Comparison of ENCODE assay signal across 9 cellular contexts in the genomic region with DNA sequence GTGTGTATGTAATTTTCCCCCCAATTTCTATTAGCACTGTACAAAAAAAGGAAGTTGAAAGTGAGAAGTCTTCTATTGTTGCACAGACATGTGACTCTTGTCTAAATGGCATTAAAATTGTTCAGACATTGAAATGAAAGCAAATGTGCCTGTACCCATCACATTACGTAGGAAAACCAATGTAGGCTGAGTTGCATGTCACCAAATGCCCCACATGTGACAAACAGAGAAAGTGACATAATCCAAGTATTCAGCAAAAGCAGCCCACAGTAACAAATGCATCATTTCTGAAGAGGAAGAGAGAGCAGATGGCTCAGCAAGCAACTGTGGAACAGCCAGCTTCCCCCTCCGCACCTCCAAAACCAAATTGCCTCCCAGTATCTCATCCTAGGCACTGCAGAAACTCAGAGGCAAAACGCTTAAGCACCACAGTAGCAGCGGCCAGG.
DNase-seq lines count a peak whose midpoint lies in the region; ATAC-seq and TF ChIP-seq lines count a peak whose summit lies in the region.
"Had no signal": no experiment of that assay in that cellular context is flagged by ENCODE, and none has a peak within 500 bp of the region (broad histone marks: within the 10 kb centered on the region; RNA-seq: fewer than 3 reads in every experiment).

No MANE protein-coding gene starts in this region.

- in situ Hi-C loops in KBM-7 (cut with MboI; ENCODE audit: low pct_unique_long_range_greater_than_20kb, low sequenced_read_pairs), result no loop called here

- no peaks in the 10 kb centered on the region for H3K9me3 ChIP-seq in testis

- H3K36me3 ChIP-seq in testis (ENCODE audit: low read depth, missing control alignments), result no peaks in the 10 kb centered on the region

- H3K4me1 ChIP-seq in testis, result no peaks in the 10 kb centered on the region

- intact Hi-C loops in testis (cut with DNase I; ENCODE audit: low total_unique reads), result no loop called here

- TF ChIP-seq CTCF in testis (IDR thresholded peaks at IDR 0.05), result no peak

- no peaks in the 10 kb centered on the region for H3K27me3 ChIP-seq in testis

- TF ChIP-seq POLR2A in testis (IDR thresholded peaks at IDR 0.05), result no peak

- no peak overlapping the region for H3K4me3 ChIP-seq in testis
- H3K4me3 ChIP-seq: SK-N-MC had no signal

- DNase-seq in KBM-7 (peak; percentile 8), middle frontal gyrus (ENCODE audit: extremely low spot score, low spot score) (peak; percentile 23), testis (no peak), NCI-H1436 treated with DMSO at 0.1 percent for 48 hours (lab: John Stamatoyannopoulos, UW) (no peak)
- DNase-seq in activated naive CD4-positive, alpha-beta T cell treated with Interleukin-2 at 50 U/mL for 16 hours, result no peak
- DNase-seq in central memory CD4-positive, alpha-beta T cell, result no peak

- peak; percentile 86 for ATAC-seq in GM18861 (IDR thresholded peaks at IDR 0.05; ENCODE audit: unreplicated experiment)
- ATAC-seq in GM21737 (IDR thresholded peaks at IDR 0.05; ENCODE audit: unreplicated experiment), result peak; percentile 91

- 77 to 94% methylated on average over 4 of the region's 4 CpGs for WGBS in testis, 2 donors

- no peak overlapping the region for H3K27ac ChIP-seq in testis
- H3K27ac ChIP-seq: SK-N-MC had no signal

Comparison
In these comparisons a context has a peak if more than half of its experiments do, and no peak if none do; other contexts are left out.
1. DNase-seq: peak in KBM-7 (single experiment) and middle frontal gyrus (single experiment); none in activated naive CD4-positive, alpha-beta T cell treated with Interleukin-2 at 50 U/mL for 16 hours (single experiment), central memory CD4-positive, alpha-beta T cell (single experiment), testis (single experiment) and NCI-H1436 treated with DMSO at 0.1 percent for 48 hours (single experiment).